ENCODE assay signal across 8 cellular contexts in genomic region chr10:112389147-112389822, GRCh38. TPM values are rescaled to one million over a fixed set of nuclear protein-coding genes. Genes with fewer than 3 reads are reported as not detected.
DNase-seq lines count a peak whose midpoint lies in the region; ATAC-seq and TF ChIP-seq lines count a peak whose summit lies in the region.

No MANE protein-coding gene starts in this region.

- POLR2A ChIA-PET in RWPE1 (lab: Yijun Ruan, JAX; ENCODE audit: low non-redundant PET), result no interaction called here
- POLR2A ChIA-PET in naive thymus-derived CD4-positive, alpha-beta T cell (lab: Charles Lee), result interaction anchor here (1.3 kb wide), 1 partner anchor 14 kb away, joined by 6 read pairs; no protein-coding TSS in a partner anchor

- DNase-seq in activated CD4-positive, CD25-positive, alpha-beta regulatory T cell treated with anti-CD3 and anti-CD28 coated beads, Interleukin-2, amount 50 U/mL, for 16 hours (ENCODE audit: low read depth, low spot score), result peak; percentile 26
- DNase-seq in activated CD4-positive, CD25-positive, alpha-beta regulatory T cell treated with anti-CD3 and anti-CD28 coated beads, Interleukin-2, amount 50 U/mL, for 72 hours, result no peak
- DNase-seq in RWPE1 (ENCODE audit: low spot score) (peak; percentile 30), DMS153 (lab: John Stamatoyannopoulos, UW) (no peak), DMS79 treated with DMSO at 0.1 percent for 48 hours (lab: John Stamatoyannopoulos, UW) (no peak)
- DNase-seq in naive thymus-derived CD4-positive, alpha-beta T cell, result peak in 8 of 9 donors; percentile 14 to 51 (median 23)

- intact Hi-C loops in dendritic cell treated with granulocyte-macrophage colony-stimulating factor and Interleukin-4, amounts not matched to agents 40 ng/mL and 50 ng/mL, for 4 days (cut with micrococcal nuclease), result loop anchor here (1.0 kb wide), 1 partner anchor 13 kb away; no protein-coding TSS in a partner anchor
- intact Hi-C loops in naive thymus-derived CD4-positive, alpha-beta T cell (cut with micrococcal nuclease), result loop anchor here (1.0 to 10.0 kb wide), 4 partner anchors 13 to 566 kb away; partner anchors contain the start of gene TCF7L2 (in 1 of the 2)

- peaks cover 8% of the 10 kb centered on the region for H3K36me3 Mint-ChIP-seq in dendritic cell treated with granulocyte-macrophage colony-stimulating factor and Interleukin-4, amounts not matched to agents 40 ng/mL and 50 ng/mL, for 4 days (ENCODE audit: low read depth)
- peaks cover 0 to 14% (median 4%) of the 10 kb centered on the region in 5 donors for H3K36me3 Mint-ChIP-seq in naive thymus-derived CD4-positive, alpha-beta T cell

- no peaks in the 10 kb centered on the region for H3K9me3 ChIP-seq in naive thymus-derived CD4-positive, alpha-beta T cell (ENCODE audit: control insufficient read depth in 2 of 3, low read length in 3 of 3)

- peaks cover 0 to 1% (median 0%) of the 10 kb centered on the region in 3 experiments for H3K36me3 ChIP-seq in naive thymus-derived CD4-positive, alpha-beta T cell (ENCODE audit: control insufficient read depth in 2 of 3, insufficient read depth in 3 of 3, low read length in 3 of 3)

- peak overlapping the region; percentile 52 for H3K27ac Mint-ChIP-seq in dendritic cell treated with granulocyte-macrophage colony-stimulating factor and Interleukin-4, amounts not matched to agents 40 ng/mL and 50 ng/mL, for 4 days
- H3K27ac Mint-ChIP-seq in naive thymus-derived CD4-positive, alpha-beta T cell, result peak overlapping the region; percentile 31 to 75 (median 73)

- H3K4me1 Mint-ChIP-seq in dendritic cell treated with granulocyte-macrophage colony-stimulating factor and Interleukin-4, amounts not matched to agents 40 ng/mL and 50 ng/mL, for 4 days (ENCODE audit: low read depth), result peaks cover 34% of the 10 kb centered on the region
- peaks cover 44 to 78% (median 65%) of the 10 kb centered on the region in 7 donors for H3K4me1 Mint-ChIP-seq in naive thymus-derived CD4-positive, alpha-beta T cell

- H3K4me3 ChIP-seq in naive thymus-derived CD4-positive, alpha-beta T cell (ENCODE audit: low read length), result no peak overlapping the region

- no peak overlapping the region for H3K4me3 Mint-ChIP-seq in dendritic cell treated with granulocyte-macrophage colony-stimulating factor and Interleukin-4, amounts not matched to agents 40 ng/mL and 50 ng/mL, for 4 days
- peak overlapping the region in 7 of 10 donors; percentile 25 to 56 (median 43) for H3K4me3 Mint-ChIP-seq in naive thymus-derived CD4-positive, alpha-beta T cell

- H3K27ac ChIP-seq in RWPE1, result no peak overlapping the region
- no peak overlapping the region for H3K27ac ChIP-seq in naive thymus-derived CD4-positive, alpha-beta T cell (ENCODE audit: low read depth, low read length)

- no peaks in the 10 kb centered on the region for H3K27me3 Mint-ChIP-seq in dendritic cell treated with granulocyte-macrophage colony-stimulating factor and Interleukin-4, amounts not matched to agents 40 ng/mL and 50 ng/mL, for 4 days
- no peaks in the 10 kb centered on the region for H3K27me3 Mint-ChIP-seq in naive thymus-derived CD4-positive, alpha-beta T cell

- peaks cover 8 to 30% of the 10 kb centered on the region in 2 donors for H3K4me1 ChIP-seq in naive thymus-derived CD4-positive, alpha-beta T cell (ENCODE audit: control insufficient read depth in 2 of 2, insufficient read depth in 2 of 2, low read length in 2 of 2)

- no peaks in the 10 kb centered on the region for H3K9me3 Mint-ChIP-seq in dendritic cell treated with granulocyte-macrophage colony-stimulating factor and Interleukin-4, amounts not matched to agents 40 ng/mL and 50 ng/mL, for 4 days
- H3K9me3 Mint-ChIP-seq in naive thymus-derived CD4-positive, alpha-beta T cell, result no peaks in the 10 kb centered on the region

- ATAC-seq in HG02981 (IDR thresholded peaks at IDR 0.05; ENCODE audit: unreplicated experiment), result peak; percentile 57
- ATAC-seq in naive thymus-derived CD4-positive, alpha-beta T cell, result peak; percentile 94

- H3K27me3 ChIP-seq in naive thymus-derived CD4-positive, alpha-beta T cell (ENCODE audit: control insufficient read depth in 2 of 2, insufficient read depth in 2 of 2, low read length in 2 of 2), result no peaks in the 10 kb centered on the region

- CTCF ChIA-PET in RWPE1 (lab: Yijun Ruan, JAX), result no interaction called here
- CTCF ChIA-PET in naive thymus-derived CD4-positive, alpha-beta T cell (lab: Charles Lee), result no interaction called here

- TF ChIP-seq CTCF in RWPE1 (conservative IDR thresholded peaks at IDR 0.05; ENCODE audit: low read depth), result no peak

RNA-seq across cellular contexts. Expression of gene ACSL5, which starts 15.4 kb away (rescaled TPM):
- 10 to 100 TPM; 30.3 to 72.5 (median 39.7) TPM for total RNA-seq in naive thymus-derived CD4-positive, alpha-beta T cell
- polyA plus RNA-seq in naive thymus-derived CD4-positive, alpha-beta T cell, result 10 to 100 TPM; 35.4 to 48.6 TPM

RNA-seq across cellular contexts. Expression of gene ZDHHC6, which starts 57.4 kb away (rescaled TPM):
- 10 to 100 TPM; 34.3 to 66.3 (median 50.9) TPM for total RNA-seq in naive thymus-derived CD4-positive, alpha-beta T cell
- polyA plus RNA-seq in naive thymus-derived CD4-positive, alpha-beta T cell, result 10 to 100 TPM; 29.9 to 32.4 TPM

RNA-seq across cellular contexts. Expression of gene VTI1A, which starts 57.7 kb away (rescaled TPM):
- total RNA-seq in naive thymus-derived CD4-positive, alpha-beta T cell, result 10 to 100 TPM; 40.2 to 56.8 (median 51.4) TPM
- 10 to 100 TPM; 21.7 to 27.2 TPM for polyA plus RNA-seq in naive thymus-derived CD4-positive, alpha-beta T cell

Comparison
In these comparisons a context has a peak if more than half of its experiments do, and no peak if none do; other contexts are left out.
1. DNase-seq: peak in activated CD4-positive, CD25-positive, alpha-beta regulatory T cell treated with anti-CD3 and anti-CD28 coated beads, Interleukin-2, amount 50 U/mL, for 16 hours (single experiment), RWPE1 (single experiment) and naive thymus-derived CD4-positive, alpha-beta T cell (8 of 9); none in activated CD4-positive, CD25-positive, alpha-beta regulatory T cell treated with anti-CD3 and anti-CD28 coated beads, Interleukin-2, amount 50 U/mL, for 72 hours (single experiment), DMS153 (single experiment) and DMS79 treated with DMSO at 0.1 percent for 48 hours (single experiment).